8 cellular contexts compared by ENCODE assay signal in genomic region chr4:13544556-13545393, GRCh38. TPM values are rescaled to one million over a fixed set of nuclear protein-coding genes. Genes with fewer than 3 reads are reported as not detected.
DNase-seq lines count a peak whose midpoint lies in the region; ATAC-seq and TF ChIP-seq lines count a peak whose summit lies in the region.

No MANE protein-coding gene starts in this region.

- H3K36me3 Mint-ChIP-seq in brain = no peaks in the 10 kb centered on the region

- no peak for TF ChIP-seq CTCF in brain (conservative IDR thresholded peaks at IDR 0.05)
- no peak for TF ChIP-seq CTCF in sigmoid colon (IDR thresholded peaks at IDR 0.05)

- H3K27ac Mint-ChIP-seq in brain = peak overlapping the region in 3 of 5 experiments; percentile 5 to 80 (median 40)

- ATAC-seq in GM21528 (IDR thresholded peaks at IDR 0.05; ENCODE audit: low FRiP score, unreplicated experiment) = peak; percentile 41

- H3K9me3 ChIP-seq in HUES6 (ENCODE audit: control insufficient read depth, insufficient read depth, low read depth, low read length) (no peaks in the 10 kb centered on the region), iPS-18a (ENCODE audit: control insufficient read depth, low read depth, low read length) (no peaks in the 10 kb centered on the region), sigmoid colon (no peaks in the 10 kb centered on the region)

- WGBS in sigmoid colon, 2 donors = 1% methylated on average over 59 of the region's 59 CpGs

- peaks cover 56% of the 10 kb centered on the region for H3K4me1 Mint-ChIP-seq in brain

- no peak overlapping the region for H3K27ac ChIP-seq in HUES6 (ENCODE audit: low read depth, low read length)
- no peak overlapping the region for H3K27ac ChIP-seq in iPS-18a (ENCODE audit: low read length)
- H3K27ac ChIP-seq in sigmoid colon = peak overlapping the region; percentile 48 to 96 (median 94)

- H3K4me1 ChIP-seq in HUES6 (ENCODE audit: control insufficient read depth, insufficient read depth, low read length) (peaks cover 41% of the 10 kb centered on the region), iPS-18a (ENCODE audit: control insufficient read depth, low read depth, low read length) (peaks cover 15% of the 10 kb centered on the region), sigmoid colon (peaks cover 0 to 88% (median 67%) of the 10 kb centered on the region in 4 donors)

- peaks cover 98% of the 10 kb centered on the region for H3K27me3 ChIP-seq in HUES6 (ENCODE audit: control insufficient read depth, insufficient read depth, low read length)
- peaks cover 99% of the 10 kb centered on the region for H3K27me3 ChIP-seq in iPS-18a (ENCODE audit: control insufficient read depth, insufficient read depth, low read length)
- H3K27me3 ChIP-seq in sigmoid colon = peaks cover 3 to 79% (median 24%) of the 10 kb centered on the region in 3 donors

- peak; percentile 34 to 38 for TF ChIP-seq POLR2A in sigmoid colon (IDR thresholded peaks at IDR 0.05)

- peak overlapping the region; percentile 50 for H3K4me3 ChIP-seq in HUES6 (ENCODE audit: low read depth, low read length)
- peak overlapping the region; percentile 63 for H3K4me3 ChIP-seq in iPS-18a (ENCODE audit: low read length)
- peak overlapping the region; percentile 74 to 77 (median 76) for H3K4me3 ChIP-seq in sigmoid colon

- H3K9ac ChIP-seq in HUES6 (ENCODE audit: low read length) = no peak overlapping the region
- no peak overlapping the region for H3K9ac ChIP-seq in iPS-18a (ENCODE audit: low read length)

- H3K27me3 Mint-ChIP-seq in brain = peaks cover 99% of the 10 kb centered on the region

- peak; percentile 72 for DNase-seq in DMS53 treated with DMSO at 0.1 percent for 48 hours (lab: John Stamatoyannopoulos, UW; ENCODE audit: unreplicated experiment)
- peak; percentile 21 for DNase-seq in OCI-M2 (lab: John Stamatoyannopoulos, UW; ENCODE audit: unreplicated experiment)
- peak; percentile 97 for DNase-seq in sigmoid colon
- no peak for DNase-seq in activated gamma-delta T cell (lab: John Stamatoyannopoulos, UW)

- TF ChIP-seq EP300 in sigmoid colon (IDR thresholded peaks at IDR 0.05) = no peak

- H3K4me3 Mint-ChIP-seq in brain = peak overlapping the region; percentile 85 to 96 (median 89)

- intact Hi-C loops in sigmoid colon (cut with DNase I) = loop anchor here (2.0 to 10.0 kb wide), 3 partner anchors 60 to 564 kb away; partner anchors contain the start of gene RAB28

- peaks cover 5 to 18% (median 7%) of the 10 kb centered on the region in 5 experiments for H3K9me3 Mint-ChIP-seq in brain

- no peaks in the 10 kb centered on the region for H3K36me3 ChIP-seq in HUES6 (ENCODE audit: control insufficient read depth, insufficient read depth, low read length)
- no peaks in the 10 kb centered on the region for H3K36me3 ChIP-seq in iPS-18a (ENCODE audit: control insufficient read depth, low read depth, low read length)
- no peaks in the 10 kb centered on the region for H3K36me3 ChIP-seq in sigmoid colon

RNA-seq across cellular contexts. Expression of gene NKX3-2, which starts 0.5 kb away (rescaled TPM):
- polyA plus RNA-seq in brain (ENCODE audit: insufficient read depth, low read depth, low replicate concordance) (0.25 TPM), sigmoid colon (1 to 10 TPM in 1 of 3 donors, under 1 TPM in 1, not detected in 1; 0.60 to 1.9 TPM)
- 10 to 100 TPM; 20.3 to 28.2 (median 21.0) TPM for total RNA-seq in sigmoid colon

Comparison
In these comparisons a context has a peak if more than half of its experiments do, and no peak if none do; other contexts are left out.
1. H3K27ac ChIP-seq: peak in sigmoid colon (4 of 4); none in HUES6 (single experiment) and iPS-18a (single experiment).
2. Peak in every context shown above with its lines, with median percentiles within 50 percentile points of each other: H3K4me3 ChIP-seq.